Comparison of ENCODE assay signal across 1 cellular context in the genomic region with DNA sequence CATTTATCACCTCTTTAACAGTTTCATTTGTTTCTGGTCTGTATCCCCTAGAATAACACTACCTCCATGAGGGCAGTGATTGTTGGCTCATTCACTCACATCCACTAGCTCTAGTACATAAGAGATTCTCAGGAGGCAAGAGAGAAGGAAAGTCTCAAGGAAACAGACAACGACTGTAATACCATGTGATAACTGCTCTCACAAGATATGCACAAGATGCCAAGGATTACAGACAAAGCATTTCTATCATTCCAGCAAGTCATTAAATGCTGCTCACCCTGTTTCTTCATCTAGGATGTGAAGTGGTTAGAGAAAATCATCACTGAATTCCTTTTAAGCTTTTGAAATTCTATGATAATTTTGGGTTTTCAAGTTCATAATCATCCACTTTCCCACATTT.
TF ChIP-seq lines count a peak whose summit lies in the region.

No MANE protein-coding gene starts in this region.

TF ChIP-seq in SK-N-SH, 30 proteins besides CTCF, POLR2A, EP300 and RAD21 (continued from another document):
- TF ChIP-seq, protein P1, sequence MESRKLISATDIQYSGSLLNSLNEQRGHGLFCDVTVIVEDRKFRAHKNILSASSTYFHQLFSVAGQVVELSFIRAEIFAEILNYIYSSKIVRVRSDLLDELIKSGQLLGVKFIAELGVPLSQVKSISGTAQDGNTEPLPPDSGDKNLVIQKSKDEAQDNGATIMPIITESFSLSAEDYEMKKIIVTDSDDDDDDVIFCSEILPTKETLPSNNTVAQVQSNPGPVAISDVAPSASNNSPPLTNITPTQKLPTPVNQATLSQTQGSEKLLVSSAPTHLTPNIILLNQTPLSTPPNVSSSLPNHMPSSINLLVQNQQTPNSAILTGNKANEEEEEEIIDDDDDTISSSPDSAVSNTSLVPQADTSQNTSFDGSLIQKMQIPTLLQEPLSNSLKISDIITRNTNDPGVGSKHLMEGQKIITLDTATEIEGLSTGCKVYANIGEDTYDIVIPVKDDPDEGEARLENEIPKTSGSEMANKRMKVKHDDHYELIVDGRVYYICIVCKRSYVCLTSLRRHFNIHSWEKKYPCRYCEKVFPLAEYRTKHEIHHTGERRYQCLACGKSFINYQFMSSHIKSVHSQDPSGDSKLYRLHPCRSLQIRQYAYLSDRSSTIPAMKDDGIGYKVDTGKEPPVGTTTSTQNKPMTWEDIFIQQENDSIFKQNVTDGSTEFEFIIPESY (IDR thresholded peaks at IDR 0.05; ENCODE audit: borderline replicate concordance, low read depth) = no peak
- TF ChIP-seq TEAD4 (IDR thresholded peaks at IDR 0.05; ENCODE audit: borderline replicate concordance, insufficient read depth) (no peak), TAF1 (IDR thresholded peaks at IDR 0.05; ENCODE audit: borderline replicate concordance, low read depth, low read length) (no peak), YY1 (IDR thresholded peaks at IDR 0.05; ENCODE audit: low read depth) (no peak), SIN3A (IDR thresholded peaks at IDR 0.05; ENCODE audit: borderline replicate concordance, low read depth, low read length) (no peak), FOSL2 (IDR thresholded peaks at IDR 0.05; ENCODE audit: borderline replicate concordance, low read depth) (no peak), ELF1 (IDR thresholded peaks at IDR 0.05) (no peak), NFIC (IDR thresholded peaks at IDR 0.05; ENCODE audit: borderline replicate concordance) (no peak)
- TF ChIP-seq, protein P2, sequence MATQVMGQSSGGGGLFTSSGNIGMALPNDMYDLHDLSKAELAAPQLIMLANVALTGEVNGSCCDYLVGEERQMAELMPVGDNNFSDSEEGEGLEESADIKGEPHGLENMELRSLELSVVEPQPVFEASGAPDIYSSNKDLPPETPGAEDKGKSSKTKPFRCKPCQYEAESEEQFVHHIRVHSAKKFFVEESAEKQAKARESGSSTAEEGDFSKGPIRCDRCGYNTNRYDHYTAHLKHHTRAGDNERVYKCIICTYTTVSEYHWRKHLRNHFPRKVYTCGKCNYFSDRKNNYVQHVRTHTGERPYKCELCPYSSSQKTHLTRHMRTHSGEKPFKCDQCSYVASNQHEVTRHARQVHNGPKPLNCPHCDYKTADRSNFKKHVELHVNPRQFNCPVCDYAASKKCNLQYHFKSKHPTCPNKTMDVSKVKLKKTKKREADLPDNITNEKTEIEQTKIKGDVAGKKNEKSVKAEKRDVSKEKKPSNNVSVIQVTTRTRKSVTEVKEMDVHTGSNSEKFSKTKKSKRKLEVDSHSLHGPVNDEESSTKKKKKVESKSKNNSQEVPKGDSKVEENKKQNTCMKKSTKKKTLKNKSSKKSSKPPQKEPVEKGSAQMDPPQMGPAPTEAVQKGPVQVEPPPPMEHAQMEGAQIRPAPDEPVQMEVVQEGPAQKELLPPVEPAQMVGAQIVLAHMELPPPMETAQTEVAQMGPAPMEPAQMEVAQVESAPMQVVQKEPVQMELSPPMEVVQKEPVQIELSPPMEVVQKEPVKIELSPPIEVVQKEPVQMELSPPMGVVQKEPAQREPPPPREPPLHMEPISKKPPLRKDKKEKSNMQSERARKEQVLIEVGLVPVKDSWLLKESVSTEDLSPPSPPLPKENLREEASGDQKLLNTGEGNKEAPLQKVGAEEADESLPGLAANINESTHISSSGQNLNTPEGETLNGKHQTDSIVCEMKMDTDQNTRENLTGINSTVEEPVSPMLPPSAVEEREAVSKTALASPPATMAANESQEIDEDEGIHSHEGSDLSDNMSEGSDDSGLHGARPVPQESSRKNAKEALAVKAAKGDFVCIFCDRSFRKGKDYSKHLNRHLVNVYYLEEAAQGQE (IDR thresholded peaks at IDR 0.05; ENCODE audit: low read depth, low read length) = no peak
